Comparison of ENCODE assay signal across 8 cellular contexts in the genomic region with DNA sequence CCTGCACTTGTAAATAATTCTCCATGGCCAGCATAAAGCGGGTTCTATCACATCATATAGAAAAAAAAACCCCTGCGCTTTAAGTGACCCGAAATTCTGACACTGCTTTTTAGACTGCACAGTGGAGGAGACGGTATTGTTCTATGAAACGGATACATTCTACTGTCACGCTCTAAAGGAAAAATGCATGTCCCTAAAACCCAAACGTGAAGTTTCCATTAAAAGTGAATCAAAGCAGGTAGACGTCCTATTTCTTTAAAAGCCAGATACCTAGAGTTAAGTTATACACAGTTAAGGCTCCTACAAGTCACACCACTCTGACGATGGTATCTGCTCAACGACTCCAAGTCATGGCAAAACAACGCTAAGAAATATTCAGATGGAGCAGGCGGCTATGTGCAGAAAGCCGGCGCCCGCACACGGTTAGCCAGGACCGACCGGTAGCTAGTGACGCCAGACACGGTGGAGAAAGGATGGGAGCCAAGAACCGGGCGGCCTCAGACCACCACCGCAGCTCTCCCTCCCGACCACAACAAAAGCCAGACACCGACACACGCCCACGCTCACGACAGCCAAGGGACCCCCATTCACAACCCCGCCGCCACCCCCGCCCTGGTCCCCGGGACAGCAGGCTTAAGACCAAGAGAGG. TPM values are rescaled to one million over a fixed set of nuclear protein-coding genes. Genes with fewer than 3 reads are reported as not detected.
DNase-seq lines count a peak whose midpoint lies in the region; ATAC-seq and TF ChIP-seq lines count a peak whose summit lies in the region.

No MANE protein-coding gene starts in this region.

- H3K9me2 ChIP-seq in Loucy (replicated peaks; ENCODE audit: low read depth, low read length), result no peaks in the 10 kb centered on the region

- no peaks in the 10 kb centered on the region for H3F3A ChIP-seq in Loucy (ENCODE audit: low read depth)

- peaks cover 55% of the 10 kb centered on the region for H3K79me2 ChIP-seq in Loucy (ENCODE audit: insufficient read depth, low read length)

- H3K4me2 ChIP-seq in Loucy (ENCODE audit: low read depth, low read length, poor library complexity, severe bottlenecking), result peak overlapping the region; percentile 87

- H3K27ac Mint-ChIP-seq in activated naive CD8-positive, alpha-beta T cell, result peak overlapping the region; percentile 95

- H3K9ac ChIP-seq in Loucy (ENCODE audit: low read depth, low read length, poor library complexity, severe bottlenecking), result peak overlapping the region; percentile 84

- H3K9me3 ChIP-seq in Loucy (ENCODE audit: insufficient read depth, low read depth, low read length), result no peaks in the 10 kb centered on the region

- intact Hi-C loops in left cardiac atrium (cut with DNase I), result loop anchor here in 1 of 2 donors (10.0 kb wide), 1 partner anchor 189 kb away; the partner anchor contains the start of gene CDKL3

- ATAC-seq in GM21515 (IDR thresholded peaks at IDR 0.05; ENCODE audit: unreplicated experiment) (peak; percentile 22), left cardiac atrium (peak; percentile 29 to 43), HG03139 (IDR thresholded peaks at IDR 0.05; ENCODE audit: unreplicated experiment) (no peak)

- peaks cover 4% of the 10 kb centered on the region for H3K36me3 Mint-ChIP-seq in activated naive CD8-positive, alpha-beta T cell

- H2AFZ ChIP-seq in Loucy (ENCODE audit: low read length), result no peak overlapping the region

- no peaks in the 10 kb centered on the region for H3K27me3 ChIP-seq in Loucy (ENCODE audit: insufficient read depth, low read length, poor library complexity, severe bottlenecking)

- peaks cover 20% of the 10 kb centered on the region for H3K4me1 ChIP-seq in Loucy (ENCODE audit: insufficient read depth, low read length, poor library complexity, severe bottlenecking)

- peak overlapping the region; percentile 93 for H3K4me3 ChIP-seq in Loucy (ENCODE audit: low read length, poor library complexity, severe bottlenecking)
- peak overlapping the region; percentile 98 for H3K4me3 ChIP-seq in retinal pigment epithelial cell (ENCODE audit: low read length)

- H3K4me3 Mint-ChIP-seq in activated naive CD8-positive, alpha-beta T cell, result peak overlapping the region; percentile 98

- no peaks in the 10 kb centered on the region for H3K27me3 Mint-ChIP-seq in activated naive CD8-positive, alpha-beta T cell

- peaks cover 41% of the 10 kb centered on the region for H3K4me1 Mint-ChIP-seq in activated naive CD8-positive, alpha-beta T cell (ENCODE audit: low read depth)

- peaks cover 14% of the 10 kb centered on the region; the same call in 1 of the 2 replicates for H3K36me3 ChIP-seq in Loucy (ENCODE audit: insufficient read depth, low read length)

- TF ChIP-seq CTCF in Loucy (conservative IDR thresholded peaks at IDR 0.05; ENCODE audit: low read length) (no peak), retinal pigment epithelial cell (conservative IDR thresholded peaks at IDR 0.05; ENCODE audit: low read depth, low read length) (no peak)

- no peaks in the 10 kb centered on the region for H3K9me3 Mint-ChIP-seq in activated naive CD8-positive, alpha-beta T cell (ENCODE audit: low read depth)

- peak; percentile 54 for DNase-seq in ELR (ENCODE audit: low read depth)
- DNase-seq in left cardiac atrium, result no peak
- no peak for DNase-seq in retinal pigment epithelial cell (ENCODE audit: low read depth)
- DNase-seq in stimulated activated CD4-positive, alpha-beta T cell treated with anti-CD3 and anti-CD28 coated beads, Interleukin-15, amount 100 ng/mL, for 24 hours, result no peak

- H4K20me1 ChIP-seq in Loucy (ENCODE audit: insufficient read depth, low read length, poor library complexity, severe bottlenecking), result peaks cover 41% of the 10 kb centered on the region

RNA-seq across cellular contexts. Expression of gene SKP1, which starts 0.8 kb away (rescaled TPM):
- 100 to 1,000 TPM; 391 to 436 TPM for total RNA-seq in left cardiac atrium

RNA-seq across cellular contexts. Expression of gene PPP2CA, which starts 49.9 kb away (rescaled TPM):
- total RNA-seq in left cardiac atrium, result 100 to 1,000 TPM; 115 to 157 TPM
